Comparison of ENCODE assay signal across 14 cellular contexts in the genomic region with DNA sequence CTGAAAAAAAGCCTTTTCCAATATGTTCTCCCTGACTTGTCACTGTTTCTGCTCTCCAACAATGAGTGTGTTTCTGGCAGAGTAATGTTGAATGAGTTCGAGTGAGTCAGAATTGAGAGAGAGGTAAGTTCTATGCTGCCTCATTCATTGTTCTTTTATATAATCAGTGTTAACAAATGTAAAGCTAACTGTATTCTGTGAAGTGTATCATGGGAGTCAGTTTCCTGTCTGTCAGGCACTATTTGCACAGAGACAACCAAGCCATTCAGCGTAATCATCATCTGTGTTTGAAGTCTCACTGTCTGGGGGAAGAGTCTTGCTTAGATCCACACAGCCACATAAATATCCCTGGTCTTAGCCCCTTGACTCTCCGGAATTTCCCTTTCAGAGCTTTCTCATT. TPM values are rescaled to one million over a fixed set of nuclear protein-coding genes. Genes with fewer than 3 reads are reported as not detected.
A peak's percentile ranks its signal among the peaks of the same experiment; 100 is the strongest.
DNase-seq lines count a peak whose midpoint lies in the region; ATAC-seq and TF ChIP-seq lines count a peak whose summit lies in the region.
"Had no signal": no experiment of that assay in that cellular context is flagged by ENCODE, and none has a peak within 500 bp of the region (broad histone marks: within the 10 kb centered on the region; RNA-seq: fewer than 3 reads in every experiment).

No MANE protein-coding gene starts in this region.

- H3K4me3 ChIP-seq in tibial nerve, result no peak overlapping the region
- H3K4me3 ChIP-seq: colonic mucosa, upper lobe of right lung had no signal

- no peaks in the 10 kb centered on the region for H3K4me1 Mint-ChIP-seq in activated CD8-positive, alpha-beta T cell treated with anti-CD3 and anti-CD28 coated beads, Interleukin-2, amount 10 ng/mL, durations not matched to agents 7 days and 5 days (ENCODE audit: low read depth)

- H3K36me3 Mint-ChIP-seq in activated CD8-positive, alpha-beta T cell treated with anti-CD3 and anti-CD28 coated beads, Interleukin-2, amount 10 ng/mL, durations not matched to agents 7 days and 5 days (ENCODE audit: low read depth), result no peaks in the 10 kb centered on the region

- TF ChIP-seq POLR2A in tibial nerve (IDR thresholded peaks at IDR 0.05), result no peak

- H3K4me1 ChIP-seq in tibial nerve, result no peaks in the 10 kb centered on the region
- H3K4me1 ChIP-seq: colonic mucosa, upper lobe of right lung had no signal

- in situ Hi-C loops in Caki2 (cut with HindIII; ENCODE audit: low pct_unique_long_range_greater_than_20kb, low sequenced_read_pairs), result no loop called here

- DNase-seq in Caki2 (ENCODE audit: low read depth) (peak; percentile 50), NCI-H146 (lab: John Stamatoyannopoulos, UW) (peak; percentile 72), SHP77 (lab: John Stamatoyannopoulos, UW) (peak; percentile 1 to 2), foreskin melanocyte (peak; percentile 67), posterior vena cava (ENCODE audit: low spot score) (no peak), tibial nerve (ENCODE audit: low spot score in 2 of 2) (no peak), middle frontal gyrus (ENCODE audit: extremely low spot score, low spot score) (no peak)
- no peak for DNase-seq in activated CD8-positive, alpha-beta T cell treated with anti-CD3 and anti-CD28 coated beads, Interleukin-2, amount 10 ng/mL, durations not matched to agents 7 days and 5 days
- DNase-seq: activated T-cell treated with anti-CD3 and anti-CD28 coated beads, Interleukin-2, amount 50 U/mL, for 1 hour; colonic mucosa; DMS79 treated with DMSO at 0.1 percent for 48 hours; posterior cingulate gyrus; upper lobe of right lung had no signal

- H3K27me3 Mint-ChIP-seq in activated CD8-positive, alpha-beta T cell treated with anti-CD3 and anti-CD28 coated beads, Interleukin-2, amount 10 ng/mL, durations not matched to agents 7 days and 5 days (ENCODE audit: low read depth), result peaks cover 3% of the 10 kb centered on the region

- H3K27ac Mint-ChIP-seq in activated CD8-positive, alpha-beta T cell treated with anti-CD3 and anti-CD28 coated beads, Interleukin-2, amount 10 ng/mL, durations not matched to agents 7 days and 5 days, result no peak overlapping the region

- CTCF ChIA-PET in activated CD8-positive, alpha-beta T cell treated with anti-CD3 and anti-CD28 coated beads, Interleukin-2, amount 10 ng/mL, durations not matched to agents 7 days and 5 days (lab: Charles Lee), result no interaction called here

- no peaks in the 10 kb centered on the region for H3K36me3 ChIP-seq in tibial nerve
- H3K36me3 ChIP-seq: colonic mucosa, upper lobe of right lung had no signal

- no peak for ATAC-seq in activated CD8-positive, alpha-beta T cell treated with anti-CD3 and anti-CD28 coated beads, Interleukin-2, amount 10 ng/mL, durations not matched to agents 7 days and 5 days
- ATAC-seq: upper lobe of right lung had no signal

- intact Hi-C loops in posterior vena cava (cut with DNase I), result no loop called here

- H3K9me3 ChIP-seq in tibial nerve, result peaks cover 0 to 17% (median 5%) of the 10 kb centered on the region in 4 donors
- H3K9me3 ChIP-seq: colonic mucosa, upper lobe of right lung had no signal

- H3K27me3 ChIP-seq in tibial nerve, result no peaks in the 10 kb centered on the region
- H3K27me3 ChIP-seq: colonic mucosa, upper lobe of right lung had no signal

- POLR2A ChIA-PET in activated CD8-positive, alpha-beta T cell treated with anti-CD3 and anti-CD28 coated beads, Interleukin-2, amount 10 ng/mL, durations not matched to agents 7 days and 5 days (lab: Charles Lee), result no interaction called here

- no peak for TF ChIP-seq CTCF in tibial nerve (IDR thresholded peaks at IDR 0.05)

- 22 to 37% methylated on average over 3 of the region's 3 CpGs for WGBS in tibial nerve, 2 donors

- TF ChIP-seq EP300 in tibial nerve (IDR thresholded peaks at IDR 0.05), result no peak

- no peak overlapping the region for H3K4me3 Mint-ChIP-seq in activated CD8-positive, alpha-beta T cell treated with anti-CD3 and anti-CD28 coated beads, Interleukin-2, amount 10 ng/mL, durations not matched to agents 7 days and 5 days

- H3K27ac ChIP-seq in tibial nerve, result no peak overlapping the region
- H3K27ac ChIP-seq: colonic mucosa, upper lobe of right lung had no signal

- no peaks in the 10 kb centered on the region for H3K9me3 Mint-ChIP-seq in activated CD8-positive, alpha-beta T cell treated with anti-CD3 and anti-CD28 coated beads, Interleukin-2, amount 10 ng/mL, durations not matched to agents 7 days and 5 days (ENCODE audit: insufficient read depth)

RNA-seq across cellular contexts. Expression of gene UPP2, which starts 22.0 kb away (rescaled TPM):
- not detected in 2 replicates for total RNA-seq in Caki2 (2014; rRNA removed; shearing (Covaris generic); ENCODE audit: low replicate concordance)
- total RNA-seq in posterior vena cava (not detected), tibial nerve (not detected)
- not detected for total RNA-seq in activated CD8-positive, alpha-beta T cell treated with anti-CD3 and anti-CD28 coated beads, Interleukin-2, amount 10 ng/mL, durations not matched to agents 7 days and 5 days
- total RNA-seq: colonic mucosa, mucosa of gallbladder, upper lobe of right lung had no signal

Comparison
In these comparisons a context has a peak if more than half of its experiments do, and no peak if none do; other contexts are left out.
1. DNase-seq: peak in Caki2 (single experiment), NCI-H146 (single experiment), SHP77 (2 of 2) and foreskin melanocyte (single experiment); none in posterior vena cava (single experiment), tibial nerve (0 of 2), middle frontal gyrus (single experiment) and activated CD8-positive, alpha-beta T cell treated with anti-CD3 and anti-CD28 coated beads, Interleukin-2, amount 10 ng/mL, durations not matched to agents 7 days and 5 days (single experiment).